In genomic region chr12:9732966-9733461, GRCh38 we compare ENCODE assay signal across 9 cellular contexts. TPM values are rescaled to one million over a fixed set of nuclear protein-coding genes. Genes with fewer than 3 reads are reported as not detected.
DNase-seq lines count a peak whose midpoint lies in the region; ATAC-seq and TF ChIP-seq lines count a peak whose summit lies in the region.
"Had no signal": no experiment of that assay in that cellular context is flagged by ENCODE, and none has a peak within 500 bp of the region (broad histone marks: within the 10 kb centered on the region; RNA-seq: fewer than 3 reads in every experiment).

CLECL1 (minus strand) TSS chr12:9733097.

- no peaks in the 10 kb centered on the region for H3K36me3 Mint-ChIP-seq in chondrocyte (ENCODE audit: low read depth)

- H3K27ac Mint-ChIP-seq in chondrocyte (ENCODE audit: unreplicated experiment): no peak within 1 kb of the TSS

- H3K4me1 Mint-ChIP-seq in chondrocyte (ENCODE audit: low read depth): peaks cover 5% of the 10 kb centered on the region

- H3K4me3 ChIP-seq in skin epidermis: peak within 1 kb of the TSS in 1 of 7 experiments; percentile 6

- no peaks in the 10 kb centered on the region for H3K27me3 Mint-ChIP-seq in chondrocyte (ENCODE audit: low read depth)

- peak; percentile 38 for TF ChIP-seq POLR2A in GM18526 (IDR thresholded peaks at IDR 0.05; ENCODE audit: extremely low read depth, insufficient read length)

- H3K9me3 Mint-ChIP-seq in chondrocyte (ENCODE audit: low read depth): no peaks in the 10 kb centered on the region

- H3K27ac ChIP-seq in skin epidermis: peak within 1 kb of the TSS in 12 of 21 experiments; percentile 0 to 81 (median 56)

- no peak for TF ChIP-seq CTCF in chondrocyte (IDR thresholded peaks at IDR 0.05)

- DNase-seq in SIG-M5 treated with dmso at 0.1 percent for 504 hours (lab: John Stamatoyannopoulos, UW; ENCODE audit: unreplicated experiment) (peak; percentile 82), hepatic stellate cell (ENCODE audit: low spot score) (no peak), chondrocyte (ENCODE audit: low spot score) (no peak), NCI-H1417 (lab: John Stamatoyannopoulos, UW) (no peak)
- DNase-seq: central memory CD4-positive, alpha-beta T cell; retina had no signal

- H3K4me3 Mint-ChIP-seq in chondrocyte (ENCODE audit: unreplicated experiment): no peak within 1 kb of the TSS

- ATAC-seq in HG02884 (IDR thresholded peaks at IDR 0.05; ENCODE audit: unreplicated experiment): peak; percentile 26

RNA-seq across cellular contexts. Expression of gene CLECL1, which starts in this region (rescaled TPM):
- total RNA-seq in chondrocyte: not detected in 3 replicates
